In genomic region chr15:96351801-96352593, GRCh38 we compare ENCODE assay signal across 13 cellular contexts. TPM values are rescaled to one million over a fixed set of nuclear protein-coding genes. Genes with fewer than 3 reads are reported as not detected.
A peak's percentile ranks its signal among the peaks of the same experiment; 100 is the strongest.
DNase-seq lines count a peak whose midpoint lies in the region; TF ChIP-seq lines count a peak whose summit lies in the region.
"Had no signal": no experiment of that assay in that cellular context is flagged by ENCODE, and none has a peak within 500 bp of the region (broad histone marks: within the 10 kb centered on the region; RNA-seq: fewer than 3 reads in every experiment).

No MANE protein-coding gene starts in this region.

- no peaks in the 10 kb centered on the region for H3K9me3 ChIP-seq in fibroblast of lung (ENCODE audit: control insufficient read depth, insufficient read depth, low read depth, low read length)
- no peaks in the 10 kb centered on the region for H3K9me3 ChIP-seq in uterus
- no peaks in the 10 kb centered on the region for H3K9me3 ChIP-seq in BE2C
- H3K9me3 ChIP-seq: A549 had no signal

- H3K27ac ChIP-seq in fibroblast of lung (ENCODE audit: insufficient read depth, low read length): peak overlapping the region; percentile 79
- peak overlapping the region; percentile 94 to 100 for H3K27ac ChIP-seq in uterus
- H3K27ac ChIP-seq: A549, HL-60 had no signal

- intact Hi-C loops in activated naive CD4-positive, alpha-beta T cell treated with anti-CD3 and anti-CD28 coated beads for 36 hours (cut with micrococcal nuclease): loop anchor here (10.0 kb wide), 1 partner anchor 1677 kb away; no protein-coding TSS in a partner anchor
- intact Hi-C loops in uterus (cut with DNase I; ENCODE audit: low total_unique reads): no loop called here

- no peak overlapping the region for H2AFZ ChIP-seq in fibroblast of lung (ENCODE audit: low read length)

- CTCF ChIA-PET in activated naive CD4-positive, alpha-beta T cell treated with anti-CD3 and anti-CD28 coated beads, Interleukin-2, amount 10 ng/mL, durations not matched to agents 7 days and 5 days (lab: Charles Lee): no interaction called here
- CTCF ChIA-PET in activated naive CD4-positive, alpha-beta T cell treated with anti-CD3 and anti-CD28 coated beads for 36 hours (lab: Charles Lee): no interaction called here

- H4K20me1 ChIP-seq in fibroblast of lung (ENCODE audit: control insufficient read depth, extremely low read depth, insufficient read depth, low read length): no peaks in the 10 kb centered on the region

- TF ChIP-seq POLR2A in uterus (IDR thresholded peaks at IDR 0.05): no peak

- no peak overlapping the region for H3K4me2 ChIP-seq in fibroblast of lung (ENCODE audit: extremely low read depth, insufficient read depth, low read length)
- H3K4me2 ChIP-seq: A549 had no signal

- H3K4me3 ChIP-seq in fibroblast of lung (replicated peaks in 1 of 4; ENCODE audit: control extremely low read depth in 1 of 4, insufficient read depth in 1 of 4, low read depth in 3 of 4, low read length in 4 of 4) (peak overlapping the region in 1 of 4 experiments; percentile 10), uterus (peak overlapping the region; percentile 13 to 36), BE2C (ENCODE audit: low read depth, low read length) (no peak overlapping the region)
- H3K4me3 ChIP-seq: A549 had no signal

- H3K27me3 Mint-ChIP-seq in activated naive CD4-positive, alpha-beta T cell treated with anti-CD3 and anti-CD28 coated beads, Interleukin-2, amount 10 ng/mL, durations not matched to agents 7 days and 5 days: no peaks in the 10 kb centered on the region
- peaks cover 76% of the 10 kb centered on the region for H3K27me3 Mint-ChIP-seq in activated naive CD4-positive, alpha-beta T cell treated with anti-CD3 and anti-CD28 coated beads for 36 hours (ENCODE audit: low read depth)
- H3K27me3 Mint-ChIP-seq in nephron (ENCODE audit: low read depth): peaks cover 47% of the 10 kb centered on the region

- no peaks in the 10 kb centered on the region for H3K9me3 Mint-ChIP-seq in activated naive CD4-positive, alpha-beta T cell treated with anti-CD3 and anti-CD28 coated beads, Interleukin-2, amount 10 ng/mL, durations not matched to agents 7 days and 5 days
- H3K9me3 Mint-ChIP-seq in activated naive CD4-positive, alpha-beta T cell treated with anti-CD3 and anti-CD28 coated beads for 36 hours: no peaks in the 10 kb centered on the region
- no peaks in the 10 kb centered on the region for H3K9me3 Mint-ChIP-seq in nephron
- H3K9me3 Mint-ChIP-seq: activated T-cell treated with anti-CD3 and anti-CD28 coated beads, Interleukin-2, amount 50 U/mL, for 4 hours had no signal

- peak overlapping the region; percentile 65 for H3K27ac Mint-ChIP-seq in activated naive CD4-positive, alpha-beta T cell treated with anti-CD3 and anti-CD28 coated beads, Interleukin-2, amount 10 ng/mL, durations not matched to agents 7 days and 5 days
- no peak overlapping the region for H3K27ac Mint-ChIP-seq in activated naive CD4-positive, alpha-beta T cell treated with anti-CD3 and anti-CD28 coated beads for 36 hours
- H3K27ac Mint-ChIP-seq in nephron: peak overlapping the region; percentile 96 to 100 (median 97)

- peaks cover 10% of the 10 kb centered on the region for H3K4me1 Mint-ChIP-seq in activated naive CD4-positive, alpha-beta T cell treated with anti-CD3 and anti-CD28 coated beads, Interleukin-2, amount 10 ng/mL, durations not matched to agents 7 days and 5 days
- peaks cover 21% of the 10 kb centered on the region for H3K4me1 Mint-ChIP-seq in activated naive CD4-positive, alpha-beta T cell treated with anti-CD3 and anti-CD28 coated beads for 36 hours (ENCODE audit: low read depth)
- H3K4me1 Mint-ChIP-seq in nephron: peaks cover 65% of the 10 kb centered on the region

- peaks cover 9% of the 10 kb centered on the region for H3K36me3 ChIP-seq in fibroblast of lung (ENCODE audit: control insufficient read depth, insufficient read depth, low read length)
- H3K36me3 ChIP-seq in uterus: no peaks in the 10 kb centered on the region
- H3K36me3 ChIP-seq in BE2C: no peaks in the 10 kb centered on the region

- DNase-seq in activated naive CD4-positive, alpha-beta T cell treated with anti-CD3 and anti-CD28 coated beads, Interleukin-2, amount 10 ng/mL, durations not matched to agents 7 days and 5 days: no peak
- DNase-seq in activated naive CD4-positive, alpha-beta T cell treated with anti-CD3 and anti-CD28 coated beads for 36 hours: no peak
- DNase-seq in fibroblast of lung (ENCODE audit: low read depth in 2 of 2) (peak in 1 of 2 donors; percentile 41), uterus (peak; percentile 67 to 68), BE2C (no peak), NCI-H1092 (lab: John Stamatoyannopoulos, UW) (no peak), dedifferentiated amniotic fluid mesenchymal stem cell (ENCODE audit: extremely low spot score) (no peak)
- DNase-seq: activated T-cell treated with anti-CD3 and anti-CD28 coated beads, Interleukin-2, amount 50 U/mL, for 4 hours; NCI-H1417 treated with DMSO at 0.1 percent for 48 hours; PC-3 had no signal

- H3K36me3 Mint-ChIP-seq in activated naive CD4-positive, alpha-beta T cell treated with anti-CD3 and anti-CD28 coated beads, Interleukin-2, amount 10 ng/mL, durations not matched to agents 7 days and 5 days: peaks cover 6% of the 10 kb centered on the region
- H3K36me3 Mint-ChIP-seq in activated naive CD4-positive, alpha-beta T cell treated with anti-CD3 and anti-CD28 coated beads for 36 hours (ENCODE audit: low read depth): no peaks in the 10 kb centered on the region
- H3K36me3 Mint-ChIP-seq in nephron (ENCODE audit: low read depth): peaks cover 24% of the 10 kb centered on the region

- TF ChIP-seq CTCF in fibroblast of lung (conservative IDR thresholded peaks at IDR 0.05 in 1 of 2, IDR thresholded peaks at IDR 0.05 in 1 of 2; ENCODE audit: low read depth in 1 of 2, low read length in 2 of 2) (no peak), nephron (IDR thresholded peaks at IDR 0.05; ENCODE audit: unreplicated experiment in 3 of 3) (no peak), uterus (IDR thresholded peaks at IDR 0.05) (peak in 1 of 4 experiments; percentile 4), BE2C (IDR thresholded peaks at IDR 0.05; ENCODE audit: low read depth, low read length) (no peak)

- H3K79me2 ChIP-seq in fibroblast of lung (ENCODE audit: control insufficient read depth, insufficient read depth, low read length): peaks cover 91% of the 10 kb centered on the region

- H3K4me3 Mint-ChIP-seq in activated naive CD4-positive, alpha-beta T cell treated with anti-CD3 and anti-CD28 coated beads, Interleukin-2, amount 10 ng/mL, durations not matched to agents 7 days and 5 days: no peak overlapping the region
- no peak overlapping the region for H3K4me3 Mint-ChIP-seq in activated naive CD4-positive, alpha-beta T cell treated with anti-CD3 and anti-CD28 coated beads for 36 hours
- peak overlapping the region; percentile 79 to 85 (median 80) for H3K4me3 Mint-ChIP-seq in nephron
- H3K4me3 Mint-ChIP-seq: activated T-cell treated with anti-CD3 and anti-CD28 coated beads, Interleukin-2, amount 50 U/mL, for 4 hours had no signal

- H3K27me3 ChIP-seq in fibroblast of lung (ENCODE audit: control insufficient read depth, insufficient read depth, low read length) (no peaks in the 10 kb centered on the region), uterus (no peaks in the 10 kb centered on the region), BE2C (peaks cover 27% of the 10 kb centered on the region)

- H3K9ac ChIP-seq in fibroblast of lung (ENCODE audit: insufficient read depth, low read length): peak overlapping the region; percentile 48

- peaks cover 13% of the 10 kb centered on the region for H3K4me1 ChIP-seq in fibroblast of lung (ENCODE audit: control insufficient read depth, extremely low read depth, insufficient read depth, low read length)
- H3K4me1 ChIP-seq in uterus: no peaks in the 10 kb centered on the region
- no peaks in the 10 kb centered on the region for H3K4me1 ChIP-seq in BE2C

RNA-seq across cellular contexts. Expression of gene NR2F2, which starts 21.5 kb away (rescaled TPM):
- total RNA-seq in activated naive CD4-positive, alpha-beta T cell treated with anti-CD3 and anti-CD28 coated beads for 36 hours: not detected
- 9.2 and 15.7 TPM in 2 replicates for total RNA-seq in fibroblast of lung
- 66.5 and 130 TPM in 2 replicates for polyA plus RNA-seq in fibroblast of lung
- 124 and 286 TPM in 2 replicates for polyA plus RNA-seq in fibroblast of lung (2012)
- polyA minus RNA-seq in fibroblast of lung (ENCODE audit: low replicate concordance): 78.0 and 158 TPM in 2 replicates
- 100 to 1,000 TPM in 1 of 4 donors, 10 to 100 TPM in 3; 23.6 to 255 (median 51.9) TPM for total RNA-seq in uterus
- polyA plus RNA-seq in BE2C (2012; ENCODE audit: insufficient read depth, insufficient read length, low read depth): 82.4 TPM

Comparison
In these comparisons a context has a peak if more than half of its experiments do, and no peak if none do; other contexts are left out.
1. DNase-seq: peak in uterus (2 of 2); none in activated naive CD4-positive, alpha-beta T cell treated with anti-CD3 and anti-CD28 coated beads, Interleukin-2, amount 10 ng/mL, durations not matched to agents 7 days and 5 days (single experiment), activated naive CD4-positive, alpha-beta T cell treated with anti-CD3 and anti-CD28 coated beads for 36 hours (single experiment), BE2C (single experiment), NCI-H1092 (single experiment) and dedifferentiated amniotic fluid mesenchymal stem cell (single experiment).
2. H3K4me3 Mint-ChIP-seq: peak in nephron (3 of 3); none in activated naive CD4-positive, alpha-beta T cell treated with anti-CD3 and anti-CD28 coated beads, Interleukin-2, amount 10 ng/mL, durations not matched to agents 7 days and 5 days (single experiment) and activated naive CD4-positive, alpha-beta T cell treated with anti-CD3 and anti-CD28 coated beads for 36 hours (single experiment).
3. RNA of gene NR2F2, which starts 21.5 kb away (total RNA-seq): 23.6 to 255 TPM in uterus and 9.2 to 15.7 TPM in fibroblast of lung; not detected in activated naive CD4-positive, alpha-beta T cell treated with anti-CD3 and anti-CD28 coated beads for 36 hours; every median in the first group is over 10 times any median in the second.